Comparison of ENCODE assay signal across 20 cellular contexts in genomic region chr2:121613774-121614173, GRCh38.
"Had no signal": no experiment of that assay in that cellular context is flagged by ENCODE, and none has a peak within 500 bp of the region (broad histone marks: within the 10 kb centered on the region; RNA-seq: fewer than 3 reads in every experiment).

No MANE protein-coding gene starts in this region.

- H3K9me3 Mint-ChIP-seq: activated B cell treated with CpG ODN at 0.5 μM for 24 hours; activated CD4-positive, alpha-beta memory T cell treated with anti-CD3 and anti-CD28 coated beads, Interleukin-2, amount 10 ng/mL, durations not matched to agents 7 days and 5 days; activated naive CD8-positive, alpha-beta T cell treated with anti-CD3 and anti-CD28 coated beads, Interleukin-2, amount 10 ng/mL, durations not matched to agents 7 days and 5 days; activated T-helper 17 cell treated with anti-CD3 and anti-CD28 coated beads, Interleukin-2, amount 50 U/mL, for 72 hours; endodermal cell; T-helper 2 cell treated with Interferon-gamma antibody and Interleukin-4, amounts not matched to agents 5 μg/mL and 100 μg/mL, for 36 hours had no signal

- H3K4me3 Mint-ChIP-seq: activated B cell treated with CpG ODN at 0.5 μM for 24 hours; activated CD4-positive, alpha-beta memory T cell treated with anti-CD3 and anti-CD28 coated beads, Interleukin-2, amount 10 ng/mL, durations not matched to agents 7 days and 5 days; activated CD8-positive, alpha-beta memory T cell treated with anti-CD3 and anti-CD28 coated beads, Interleukin-2, amount 10 ng/mL, durations not matched to agents 7 days and 5 days; activated naive CD8-positive, alpha-beta T cell treated with anti-CD3 and anti-CD28 coated beads, Interleukin-2, amount 10 ng/mL, durations not matched to agents 7 days and 5 days; activated T-helper 17 cell treated with anti-CD3 and anti-CD28 coated beads, Interleukin-2, amount 50 U/mL, for 72 hours; endodermal cell; memory B cell; T-helper 2 cell treated with Interferon-gamma antibody and Interleukin-4, amounts not matched to agents 5 μg/mL and 100 μg/mL, for 36 hours had no signal

- H3K27me3 ChIP-seq: left lung, thyroid gland had no signal

- H3K27me3 Mint-ChIP-seq: activated B cell treated with CpG ODN at 0.5 μM for 24 hours; activated CD4-positive, alpha-beta memory T cell treated with anti-CD3 and anti-CD28 coated beads, Interleukin-2, amount 10 ng/mL, durations not matched to agents 7 days and 5 days; activated CD8-positive, alpha-beta memory T cell treated with anti-CD3 and anti-CD28 coated beads, Interleukin-2, amount 10 ng/mL, durations not matched to agents 7 days and 5 days; activated naive CD8-positive, alpha-beta T cell treated with anti-CD3 and anti-CD28 coated beads, Interleukin-2, amount 10 ng/mL, durations not matched to agents 7 days and 5 days; activated T-helper 17 cell treated with anti-CD3 and anti-CD28 coated beads, Interleukin-2, amount 50 U/mL, for 72 hours; memory B cell had no signal

- H3K4me3 ChIP-seq: left lung, thyroid gland had no signal

- ATAC-seq: activated CD8-positive, alpha-beta memory T cell treated with anti-CD3 and anti-CD28 coated beads, Interleukin-2, amount 10 ng/mL, durations not matched to agents 7 days and 5 days; activated T-helper 17 cell treated with anti-CD3 and anti-CD28 coated beads, Interleukin-2, amount 50 U/mL, for 72 hours; left lung had no signal

- H3K27ac ChIP-seq: thyroid gland had no signal

- DNase-seq: activated B cell treated with CpG ODN at 0.5 μM for 24 hours; activated CD4-positive, alpha-beta memory T cell treated with anti-CD3 and anti-CD28 coated beads, Interleukin-2, amount 10 ng/mL, durations not matched to agents 7 days and 5 days; activated CD4-positive, alpha-beta T cell treated with anti-CD3 and anti-CD28 coated beads for 4 hours; activated CD8-positive, alpha-beta memory T cell treated with anti-CD3 and anti-CD28 coated beads, Interleukin-2, amount 10 ng/mL, durations not matched to agents 7 days and 5 days; activated naive CD4-positive, alpha-beta T cell treated with Interleukin-2 at 50 U/mL for 16 hours; activated naive CD8-positive, alpha-beta T cell treated with anti-CD3 and anti-CD28 coated beads, Interleukin-2, amount 10 ng/mL, durations not matched to agents 7 days and 5 days; amygdala; caudate nucleus; endodermal cell; erythroblast; hippocampal formation; left lung; occipital lobe; posterior cingulate gyrus; stimulated activated CD4-positive, alpha-beta T cell treated with anti-CD3 and anti-CD28 coated beads, Interleukin-2, amount 100 ng/mL, for 24 hours; stimulated activated naive CD4-positive, alpha-beta T cell treated with Interleukin-2 at 50 U/mL for 16 hours; thyroid gland had no signal

- H3K27ac Mint-ChIP-seq: activated B cell treated with CpG ODN at 0.5 μM for 24 hours; activated CD4-positive, alpha-beta memory T cell treated with anti-CD3 and anti-CD28 coated beads, Interleukin-2, amount 10 ng/mL, durations not matched to agents 7 days and 5 days; activated CD8-positive, alpha-beta memory T cell treated with anti-CD3 and anti-CD28 coated beads, Interleukin-2, amount 10 ng/mL, durations not matched to agents 7 days and 5 days; activated naive CD8-positive, alpha-beta T cell treated with anti-CD3 and anti-CD28 coated beads, Interleukin-2, amount 10 ng/mL, durations not matched to agents 7 days and 5 days; activated T-helper 17 cell treated with anti-CD3 and anti-CD28 coated beads, Interleukin-2, amount 50 U/mL, for 72 hours; endodermal cell; T-helper 2 cell treated with Interferon-gamma antibody and Interleukin-4, amounts not matched to agents 5 μg/mL and 100 μg/mL, for 36 hours had no signal

- H3K9me3 ChIP-seq: thyroid gland had no signal
